Comparison of ENCODE assay signal across 8 cellular contexts in the genomic region with DNA sequence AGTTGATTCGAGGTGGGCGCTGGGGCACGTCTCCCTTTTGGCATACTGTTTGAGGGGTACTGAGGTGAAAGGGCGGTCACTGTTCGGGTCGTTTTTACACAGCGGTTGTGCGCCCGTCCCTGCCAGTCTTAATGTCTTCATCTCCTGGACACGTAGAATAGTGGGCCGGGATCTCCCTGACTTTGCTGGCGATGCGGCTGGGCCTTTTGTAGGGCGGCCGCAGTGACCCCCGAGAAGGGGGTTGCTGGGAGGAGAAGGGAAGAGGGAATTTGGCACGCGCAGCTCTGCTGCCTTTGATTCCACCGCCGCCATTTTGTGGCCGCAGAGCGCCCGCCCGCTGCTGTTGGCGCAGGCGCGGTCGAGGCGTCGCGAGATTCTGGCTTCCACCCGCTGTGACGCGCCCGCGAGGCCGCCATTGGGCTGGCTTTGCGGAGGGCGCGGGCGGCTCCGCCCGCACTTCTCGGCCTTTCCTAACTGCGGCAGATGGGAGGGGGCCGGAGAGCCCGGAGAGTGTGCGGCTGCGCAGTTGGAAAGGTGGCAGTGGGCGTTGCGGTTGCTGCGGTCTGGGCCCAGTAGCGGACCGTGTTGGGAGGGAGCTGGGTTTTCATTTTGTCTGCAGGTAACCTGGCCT. TPM values are rescaled to one million over a fixed set of nuclear protein-coding genes. Genes with fewer than 3 reads are reported as not detected.
DNase-seq lines count a peak whose midpoint lies in the region; ATAC-seq and TF ChIP-seq lines count a peak whose summit lies in the region.

No MANE protein-coding gene starts in this region.

- H3K36me3 Mint-ChIP-seq in activated naive CD8-positive, alpha-beta T cell treated with anti-CD3 and anti-CD28 coated beads, Interleukin-2, amount 10 ng/mL, durations not matched to agents 7 days and 5 days: peaks cover 44% of the 10 kb centered on the region

- WGBS in ovary, 3 donors: 0 to 1% (median 0%) methylated on average over 54 of the region's 54 CpGs
- WGBS in thymus: under 1% methylated on average over 54 of the region's 54 CpGs

- H3K27me3 ChIP-seq in ovary (no peaks in the 10 kb centered on the region), thymus (ENCODE audit: control insufficient read depth, insufficient read depth) (no peaks in the 10 kb centered on the region)

- H3K9me3 ChIP-seq in ovary: no peaks in the 10 kb centered on the region
- H3K9me3 ChIP-seq in thymus (ENCODE audit: control insufficient read depth): no peaks in the 10 kb centered on the region

- POLR2A ChIA-PET in activated naive CD8-positive, alpha-beta T cell treated with anti-CD3 and anti-CD28 coated beads, Interleukin-2, amount 10 ng/mL, durations not matched to agents 7 days and 5 days (lab: Charles Lee): interaction anchor here (1.0 to 2.8 kb wide), 15 partner anchors 8 to 1042 kb away, joined by 3 to 21 read pairs (median 5); a partner anchor contains a TSS

- ATAC-seq in HG02642 (IDR thresholded peaks at IDR 0.05; ENCODE audit: poor library complexity, unreplicated experiment) (peak; percentile 77), Right ventricle myocardium superior (ENCODE audit: poor library complexity) (peak; percentile 94)
- ATAC-seq in activated naive CD8-positive, alpha-beta T cell treated with anti-CD3 and anti-CD28 coated beads, Interleukin-2, amount 10 ng/mL, durations not matched to agents 7 days and 5 days (ENCODE audit: low read depth): peak; percentile 71

- H3K9me3 Mint-ChIP-seq in activated naive CD8-positive, alpha-beta T cell treated with anti-CD3 and anti-CD28 coated beads, Interleukin-2, amount 10 ng/mL, durations not matched to agents 7 days and 5 days: peaks cover 5% of the 10 kb centered on the region

- intact Hi-C loops in Right ventricle myocardium superior (cut with DNase I): no loop called here
- intact Hi-C loops in ovary (cut with DNase I): no loop called here

- peak overlapping the region; percentile 95 to 98 for H3K27ac ChIP-seq in ovary
- H3K27ac ChIP-seq in thymus (ENCODE audit: low read depth): peak overlapping the region; percentile 100

- peak overlapping the region; percentile 96 for H3K4me3 Mint-ChIP-seq in activated naive CD8-positive, alpha-beta T cell treated with anti-CD3 and anti-CD28 coated beads, Interleukin-2, amount 10 ng/mL, durations not matched to agents 7 days and 5 days

- no peaks in the 10 kb centered on the region for H3K27me3 Mint-ChIP-seq in activated naive CD8-positive, alpha-beta T cell treated with anti-CD3 and anti-CD28 coated beads, Interleukin-2, amount 10 ng/mL, durations not matched to agents 7 days and 5 days

- peak overlapping the region; percentile 87 for H3K4me3 ChIP-seq in GM08714 (ENCODE audit: low read length)
- peak overlapping the region; percentile 100 for H3K4me3 ChIP-seq in ovary
- H3K4me3 ChIP-seq in thymus (ENCODE audit: low read length): peak overlapping the region; percentile 85

- no peak for TF ChIP-seq EP300 in ovary (IDR thresholded peaks at IDR 0.05)

- H3K36me3 ChIP-seq in ovary: no peaks in the 10 kb centered on the region
- H3K36me3 ChIP-seq in thymus (ENCODE audit: control insufficient read depth, insufficient read depth): peaks cover 33% of the 10 kb centered on the region

- H3K4me1 ChIP-seq in ovary (ENCODE audit: insufficient read depth) (peaks cover 13% of the 10 kb centered on the region), thymus (ENCODE audit: control insufficient read depth, insufficient read depth, low read length) (peaks cover 15% of the 10 kb centered on the region)

- DNase-seq in NCI-H1105 (lab: John Stamatoyannopoulos, UW) (peak; percentile 96), SKM-1 treated with dmso at 0.1 percent for 144 hours (lab: John Stamatoyannopoulos, UW; ENCODE audit: unreplicated experiment) (peak; percentile 65), Right ventricle myocardium superior (peak; percentile 95), ovary (peak; percentile 89 to 95 (median 92))
- DNase-seq in activated naive CD8-positive, alpha-beta T cell treated with anti-CD3 and anti-CD28 coated beads, Interleukin-2, amount 10 ng/mL, durations not matched to agents 7 days and 5 days: peak; percentile 95

- peaks cover 55% of the 10 kb centered on the region for H3K4me1 Mint-ChIP-seq in activated naive CD8-positive, alpha-beta T cell treated with anti-CD3 and anti-CD28 coated beads, Interleukin-2, amount 10 ng/mL, durations not matched to agents 7 days and 5 days

- peak overlapping the region; percentile 99 for H3K27ac Mint-ChIP-seq in activated naive CD8-positive, alpha-beta T cell treated with anti-CD3 and anti-CD28 coated beads, Interleukin-2, amount 10 ng/mL, durations not matched to agents 7 days and 5 days

- peak; percentile 81 for TF ChIP-seq POLR2A in ovary (IDR thresholded peaks at IDR 0.05)

- TF ChIP-seq CTCF in ovary (IDR thresholded peaks at IDR 0.05): peak in 1 of 3 donors; percentile 3

RNA-seq across cellular contexts. Expression of a gene that starts 0.5 kb away (rescaled TPM):
- total RNA-seq in activated naive CD8-positive, alpha-beta T cell treated with anti-CD3 and anti-CD28 coated beads, Interleukin-2, amount 10 ng/mL, durations not matched to agents 7 days and 5 days: 100 to 1,000 TPM; 565 to 587 TPM
- 134 TPM for total RNA-seq in Right ventricle myocardium superior
- 100 to 1,000 TPM; 273 to 446 (median 322) TPM for total RNA-seq in ovary
- polyA plus RNA-seq in ovary: 100 to 1,000 TPM; 384 to 419 TPM
- polyA plus RNA-seq in thymus: 589 TPM

RNA-seq across cellular contexts. Expression of a gene that starts 29.6 kb away (rescaled TPM):
- not detected for total RNA-seq in activated naive CD8-positive, alpha-beta T cell treated with anti-CD3 and anti-CD28 coated beads, Interleukin-2, amount 10 ng/mL, durations not matched to agents 7 days and 5 days
- total RNA-seq in Right ventricle myocardium superior (not detected), ovary (not detected)
- polyA plus RNA-seq in ovary (not detected), thymus (0.02 TPM)

Comparison
In these comparisons a context has a peak if more than half of its experiments do, and no peak if none do; other contexts are left out.
1. Peak in every context shown above with its lines: DNase-seq, ATAC-seq, H3K4me3 ChIP-seq and H3K27ac ChIP-seq.